7 cellular contexts compared by ENCODE assay signal in genomic region chr15:72473670-72474465, GRCh38.
DNase-seq lines count a peak whose midpoint lies in the region; ATAC-seq and TF ChIP-seq lines count a peak whose summit lies in the region.

TSS of gene ARIH1 (plus strand) at chr15:72474330. CDS start at chr15:72474640, 310 bp downstream.

- ATAC-seq in GM18505 (IDR thresholded peaks at IDR 0.05; ENCODE audit: unreplicated experiment) = peak; percentile 75
- ATAC-seq in HG02970 (IDR thresholded peaks at IDR 0.05; ENCODE audit: low FRiP score, unreplicated experiment) = peak; percentile 82

- peak within 1 kb of the TSS; percentile 76 for H3K4me3 ChIP-seq in retinal pigment epithelial cell (ENCODE audit: low read length)

- peak; percentile 49 for TF ChIP-seq CTCF in retinal pigment epithelial cell (conservative IDR thresholded peaks at IDR 0.05; ENCODE audit: low read depth, low read length)

- TF ChIP-seq POLR2A in GM18505 (IDR thresholded peaks at IDR 0.05; ENCODE audit: borderline replicate concordance, extremely low read depth, insufficient read depth, insufficient read length) = peak; percentile 94

- DNase-seq in NCI-H1930 (lab: John Stamatoyannopoulos, UW) (peak; percentile 73 to 90), T-helper 9 cell (peak; percentile 96), astrocyte of the hippocampus (ENCODE audit: low read depth, low spot score) (peak; percentile 99), hippocampal formation (lab: John Stamatoyannopoulos, UW) (peak; percentile 96 to 97), retinal pigment epithelial cell (ENCODE audit: low read depth) (peak; percentile 82)

Comparison
In these comparisons a context has a peak if more than half of its experiments do, and no peak if none do; other contexts are left out.
1. Peak in every context shown above with its lines: DNase-seq, ATAC-seq and H3K4me3 ChIP-seq.